In the genomic region with DNA sequence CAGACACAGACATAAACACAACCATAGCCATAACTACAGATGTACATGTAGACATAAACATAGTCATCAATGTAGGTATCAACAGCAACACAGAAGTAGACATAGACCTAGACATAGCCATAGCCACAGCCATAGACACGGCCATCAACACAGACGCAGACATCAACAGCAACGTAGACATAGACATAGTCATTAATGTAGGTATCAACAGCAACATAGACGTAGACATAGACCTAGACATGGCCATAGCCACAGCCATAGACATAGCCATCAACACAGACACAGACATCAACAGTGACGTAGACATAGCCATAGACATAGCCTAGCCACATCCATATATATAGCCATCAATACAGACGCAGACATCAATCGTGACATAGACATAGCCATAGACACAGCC, we compare ENCODE assay signal across 35 cellular contexts.
DNase-seq lines count a peak whose midpoint lies in the region; ATAC-seq, FAIRE-seq and TF ChIP-seq lines count a peak whose summit lies in the region.
"Had no signal": no experiment of that assay in that cellular context is flagged by ENCODE, and none has a peak within 500 bp of the region (broad histone marks: within the 10 kb centered on the region; RNA-seq: fewer than 3 reads in every experiment).

No MANE protein-coding gene starts in this region.

- no peak overlapping the region for H3K27ac Mint-ChIP-seq in activated T-cell treated with anti-CD3 and anti-CD28 coated beads, Interleukin-2, amount 50 U/mL, for 72 hours
- H3K27ac Mint-ChIP-seq: nephron progenitor cell had no signal

- intact Hi-C loops in endothelial cell of umbilical vein (cut with micrococcal nuclease): no loop called here

- H2AFZ ChIP-seq in endothelial cell of umbilical vein (ENCODE audit: low read depth, low read length) (no peak overlapping the region), osteoblast (ENCODE audit: low read length) (no peak overlapping the region), Karpas-422 (ENCODE audit: low read length) (no peak overlapping the region)

- H3K27me3 Mint-ChIP-seq in activated T-cell treated with anti-CD3 and anti-CD28 coated beads, Interleukin-2, amount 50 U/mL, for 72 hours (ENCODE audit: low read depth): peaks cover 22% of the 10 kb centered on the region

- no TSS peak for BruUV-seq in endothelial cell of umbilical vein (replicated peaks; lab: Mats Ljungman, UMichigan)

- no peak overlapping the region for H3K4me3 Mint-ChIP-seq in activated T-cell treated with anti-CD3 and anti-CD28 coated beads, Interleukin-2, amount 50 U/mL, for 72 hours
- H3K4me3 Mint-ChIP-seq: central memory CD8-positive, alpha-beta T cell; nephron progenitor cell had no signal

- no peaks in the 10 kb centered on the region for H3K27me3 ChIP-seq in endothelial cell of umbilical vein (ENCODE audit: control insufficient read depth in 2 of 2, insufficient read depth in 2 of 2, low read length in 2 of 2)
- no peaks in the 10 kb centered on the region for H3K27me3 ChIP-seq in osteoblast (ENCODE audit: insufficient read depth, low read length)
- H3K27me3 ChIP-seq in Karpas-422 (ENCODE audit: low read length): no peaks in the 10 kb centered on the region
- H3K27me3 ChIP-seq: BLaER1, ovary, SJCRH30 had no signal

- H3K4me1 ChIP-seq in endothelial cell of umbilical vein (ENCODE audit: control insufficient read depth, extremely low read depth, insufficient read depth, low read length) (no peaks in the 10 kb centered on the region), osteoblast (ENCODE audit: insufficient read depth, low read length) (no peaks in the 10 kb centered on the region), Karpas-422 (ENCODE audit: low read length) (no peaks in the 10 kb centered on the region)
- H3K4me1 ChIP-seq: BLaER1, heart right ventricle, SJCRH30, tibial nerve had no signal

- no peaks in the 10 kb centered on the region for H3K4me1 Mint-ChIP-seq in activated T-cell treated with anti-CD3 and anti-CD28 coated beads, Interleukin-2, amount 50 U/mL, for 72 hours (ENCODE audit: low read depth)
- H3K4me1 Mint-ChIP-seq: central memory CD8-positive, alpha-beta T cell had no signal

- no peak overlapping the region for H3K4me3 ChIP-seq in endothelial cell of umbilical vein (replicated peaks in 1 of 3; ENCODE audit: insufficient read depth in 1 of 3, low read depth in 1 of 3, low read length in 3 of 3)
- no peak overlapping the region for H3K4me3 ChIP-seq in osteoblast (ENCODE audit: insufficient read depth, low read length)
- H3K4me3 ChIP-seq in Karpas-422 (ENCODE audit: low read length): no peak overlapping the region
- H3K4me3 ChIP-seq: BLaER1, heart right ventricle, ovary, SJCRH30, smooth muscle cell, tibial nerve had no signal

- ATAC-seq in activated T-cell treated with anti-CD3 and anti-CD28 coated beads, Interleukin-2, amount 50 U/mL, for 72 hours (replicated peaks in 1 of 2): no peak

- POLR2A ChIA-PET in endothelial cell of umbilical vein (lab: Charles Lee): no interaction called here

- CTCF ChIA-PET in endothelial cell of umbilical vein (lab: Charles Lee): no interaction called here

- dilution Hi-C loops in endothelial cell of umbilical vein (cut with MboI; ENCODE audit: extremely low pct_ligation_motif_present, low sequenced_read_pairs): no loop called here

- in situ Hi-C loops in GM13976 (cut with MboI; ENCODE audit: low sequenced_read_pairs, unreplicated experiment): no loop called here

- no peaks in the 10 kb centered on the region for H3K9me1 ChIP-seq in endothelial cell of umbilical vein (replicated peaks; ENCODE audit: control insufficient read depth, extremely low read depth, insufficient read depth, low read length)

- H3K79me2 ChIP-seq in endothelial cell of umbilical vein (ENCODE audit: control insufficient read depth, insufficient read depth, low read length): no peaks in the 10 kb centered on the region
- no peaks in the 10 kb centered on the region for H3K79me2 ChIP-seq in osteoblast (ENCODE audit: insufficient read depth, low read length)
- H3K79me2 ChIP-seq in Karpas-422 (ENCODE audit: low read length): no peaks in the 10 kb centered on the region

- H3K4me2 ChIP-seq in endothelial cell of umbilical vein (ENCODE audit: insufficient read depth, low read length) (no peak overlapping the region), osteoblast (ENCODE audit: insufficient read depth, low read length) (no peak overlapping the region), Karpas-422 (ENCODE audit: low read depth, low read length, poor library complexity, severe bottlenecking) (no peak overlapping the region)
- H3K4me2 ChIP-seq: BLaER1, smooth muscle cell had no signal

- TF ChIP-seq POLR2A in H54 (IDR thresholded peaks at IDR 0.05; ENCODE audit: low read depth, low read length) (no peak), endothelial cell of umbilical vein (IDR thresholded peaks at IDR 0.05; ENCODE audit: low read depth, low read length) (no peak)

- H3K9ac ChIP-seq in endothelial cell of umbilical vein (replicated peaks; ENCODE audit: extremely low read depth, insufficient read depth, low read length): no peak overlapping the region
- H3K9ac ChIP-seq in Karpas-422 (ENCODE audit: low read length): no peak overlapping the region
- H3K9ac ChIP-seq: BLaER1 had no signal

- H3K9me3 Mint-ChIP-seq in activated T-cell treated with anti-CD3 and anti-CD28 coated beads, Interleukin-2, amount 50 U/mL, for 72 hours: no peaks in the 10 kb centered on the region
- H3K9me3 Mint-ChIP-seq: central memory CD8-positive, alpha-beta T cell; nephron progenitor cell had no signal

- FAIRE-seq in H54 (lab: Jason Lieb, UNC): peak; percentile 20
- peak; percentile 4 for FAIRE-seq in endothelial cell of umbilical vein (lab: Jason Lieb, UNC)
- FAIRE-seq: endometrium, RCC 7860 had no signal

- H3K27ac ChIP-seq in endothelial cell of umbilical vein (ENCODE audit: insufficient read depth, low read depth, low read length) (no peak overlapping the region), osteoblast (ENCODE audit: low read depth, low read length) (no peak overlapping the region), Karpas-422 (ENCODE audit: low read length) (no peak overlapping the region)
- H3K27ac ChIP-seq: BLaER1, heart right ventricle, ovary, SJCRH30, tibial nerve, VCaP had no signal

- H4K20me1 ChIP-seq in endothelial cell of umbilical vein (replicated peaks; ENCODE audit: control insufficient read depth, extremely low read depth, insufficient read depth, low read length) (no peaks in the 10 kb centered on the region), osteoblast (ENCODE audit: insufficient read depth, low read length) (no peaks in the 10 kb centered on the region), Karpas-422 (ENCODE audit: insufficient read depth, low read depth, low read length) (no peaks in the 10 kb centered on the region)
- H4K20me1 ChIP-seq: BLaER1 had no signal

- H3K36me3 Mint-ChIP-seq in activated T-cell treated with anti-CD3 and anti-CD28 coated beads, Interleukin-2, amount 50 U/mL, for 72 hours (ENCODE audit: insufficient read depth in 2 of 2): no peaks in the 10 kb centered on the region

- H3K9me3 ChIP-seq in endothelial cell of umbilical vein (replicated peaks; ENCODE audit: control insufficient read depth, insufficient read depth, low read length): peaks cover 4% of the 10 kb centered on the region
- no peaks in the 10 kb centered on the region for H3K9me3 ChIP-seq in osteoblast (ENCODE audit: low read depth, low read length)
- H3K9me3 ChIP-seq in Karpas-422 (ENCODE audit: low read length): no peaks in the 10 kb centered on the region
- H3K9me3 ChIP-seq: heart right ventricle, ovary, SJCRH30, tibial nerve had no signal

- DNase-seq in AG08395 (ENCODE audit: low spot score): peak; percentile 7
- no peak for DNase-seq in H54 (ENCODE audit: insufficient read length, low spot score)
- peak; percentile 15 for DNase-seq in endothelial cell of umbilical vein (ENCODE audit: low read depth, low spot score)
- peak; percentile 79 for DNase-seq in osteoblast (ENCODE audit: insufficient read length, low spot score, missing footprints)
- DNase-seq in Karpas-422: no peak
- DNase-seq in GM13976 (ENCODE audit: low spot score): no peak
- DNase-seq in activated T-cell treated with anti-CD3 and anti-CD28 coated beads, Interleukin-2, amount 50 U/mL, for 72 hours: no peak
- no peak for DNase-seq in NK-92 (lab: John Stamatoyannopoulos, UW; ENCODE audit: unreplicated experiment)
- DNase-seq: activated CD4-positive, alpha-beta T cell treated with anti-CD3 and anti-CD28 coated beads for 4 hours; activated CD8-positive, alpha-beta memory T cell treated with anti-CD3 and anti-CD28 coated beads for 24 hours; activated effector memory CD4-positive, alpha-beta T cell treated with anti-CD3 and anti-CD28 coated beads, Interleukin-2, amount 50 U/mL, for 16 hours; activated T-cell treated with anti-CD3 and anti-CD28 coated beads for 4 hours; dermis blood vessel endothelial cell; foreskin melanocyte; HCEC 1CT; heart right ventricle; kidney glomerular epithelial cell; MV-4-11; NCI-H1436 treated with DMSO at 0.1 percent for 48 hours; NCI-H2081 treated with DMSO at 0.1 percent for 48 hours; NCI-H2227 treated with DMSO at 0.1 percent for 48 hours; NCI-H69; nephron progenitor cell; ovary; SJCRH30; stimulated activated CD4-positive, alpha-beta T cell treated with anti-CD3 and anti-CD28 coated beads, Interleukin-1b, Interleukin-23, amount 100 ng/mL, for 48 hours; SW 1271; T1000 had no signal

- H3K36me3 ChIP-seq in endothelial cell of umbilical vein (ENCODE audit: control insufficient read depth in 2 of 2, extremely low read depth in 1 of 2, insufficient read depth in 2 of 2, low read length in 2 of 2): no peaks in the 10 kb centered on the region
- H3K36me3 ChIP-seq in osteoblast (ENCODE audit: insufficient read depth, low read length): no peaks in the 10 kb centered on the region
- no peaks in the 10 kb centered on the region for H3K36me3 ChIP-seq in Karpas-422 (ENCODE audit: insufficient read depth, low read length)
- H3K36me3 ChIP-seq: BLaER1, heart right ventricle, ovary, SJCRH30, tibial nerve had no signal

- TF ChIP-seq CTCF in endothelial cell of umbilical vein (IDR thresholded peaks at IDR 0.05; ENCODE audit: extremely low read depth in 1 of 2, insufficient read depth in 1 of 2, low read depth in 1 of 2, low read length in 2 of 2): no peak
- no peak for TF ChIP-seq CTCF in osteoblast (IDR thresholded peaks at IDR 0.05; ENCODE audit: extremely low read depth, low read depth, low read length)
- TF ChIP-seq CTCF in GM13976 (IDR thresholded peaks at IDR 0.05; ENCODE audit: borderline replicate concordance, control extremely low read depth, extremely low read depth, insufficient read depth, missing control alignments): no peak

- no peaks in the 10 kb centered on the region for H3K9me2 ChIP-seq in Karpas-422 (replicated peaks; ENCODE audit: insufficient read depth, low read length)

TF ChIP-seq in endothelial cell of umbilical vein, 7 proteins besides CTCF, POLR2A, EP300 and RAD21:
- TF ChIP-seq JUN (IDR thresholded peaks at IDR 0.05; ENCODE audit: borderline replicate concordance, insufficient read depth, insufficient read length, low read depth): no peak
- no peak for TF ChIP-seq EZH2 (IDR thresholded peaks at IDR 0.05; ENCODE audit: borderline replicate concordance, low read depth, low read length, severe bottlenecking)
- no peak for TF ChIP-seq POLR2AphosphoS5 (IDR thresholded peaks at IDR 0.05; ENCODE audit: insufficient read depth, low read depth, low read length)

Comparison
In these comparisons a context has a peak if more than half of its experiments do, and no peak if none do; other contexts are left out.
1. DNase-seq: peak in AG08395 (single experiment), endothelial cell of umbilical vein (single experiment) and osteoblast (single experiment); none in H54 (single experiment), Karpas-422 (single experiment), GM13976 (single experiment), activated T-cell treated with anti-CD3 and anti-CD28 coated beads, Interleukin-2, amount 50 U/mL, for 72 hours (0 of 2) and NK-92 (single experiment).